ENCODE assay signal across 8 cellular contexts in the genomic region with DNA sequence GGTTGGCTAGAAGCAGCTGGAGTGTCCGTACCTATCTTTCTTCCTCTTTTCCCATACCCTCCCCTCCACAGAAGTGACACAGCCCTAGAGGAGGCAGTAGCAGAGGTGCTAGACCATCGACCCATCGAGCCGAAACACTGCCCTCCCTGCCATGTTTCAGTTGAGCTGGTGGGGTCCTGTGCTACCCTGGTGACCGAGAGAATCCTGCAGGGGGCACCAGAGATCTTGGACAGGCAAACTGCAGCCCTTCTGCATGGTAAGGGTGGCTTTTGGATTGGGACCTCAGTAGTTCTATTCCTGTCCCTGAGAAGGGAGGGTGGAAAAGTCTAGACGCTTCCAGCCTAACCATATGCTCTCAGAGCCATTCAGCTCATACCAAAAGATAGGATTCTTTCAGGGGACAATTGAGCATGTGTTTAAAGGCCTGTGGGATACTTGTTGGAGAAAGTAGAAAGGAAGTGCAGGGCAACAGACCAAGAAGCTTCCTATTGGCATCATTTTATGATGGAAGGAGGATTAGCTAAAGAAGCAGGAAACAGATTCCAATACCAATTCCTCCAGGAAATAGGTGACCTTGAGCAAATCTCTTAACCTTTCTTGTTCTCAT. TPM values are rescaled to one million over a fixed set of nuclear protein-coding genes. Genes with fewer than 3 reads are reported as not detected.
DNase-seq lines count a peak whose midpoint lies in the region; ATAC-seq and TF ChIP-seq lines count a peak whose summit lies in the region.

No MANE protein-coding gene starts in this region.

- H3K27ac Mint-ChIP-seq in natural killer cell treated with Interleukin-12 subunit alpha and Interleukin-12 subunit beta and Interleukin-15 and Interleukin-18, amount 100 ng/mL, for 72 hours: no peak overlapping the region

- peak; percentile 92 for ATAC-seq in natural killer cell treated with Interleukin-12 subunit alpha and Interleukin-12 subunit beta and Interleukin-15 and Interleukin-18, amount 100 ng/mL, for 72 hours
- no peak for ATAC-seq in GM18502 (IDR thresholded peaks at IDR 0.05; ENCODE audit: poor library complexity, unreplicated experiment)

- H3K4me2 ChIP-seq in OCI-LY7 (ENCODE audit: low read length): no peak overlapping the region

- POLR2A ChIA-PET in OCI-LY7 (lab: Charles Lee): interaction anchor here (0.5 to 1.2 kb wide), 2 partner anchors 49 to 55 kb away, joined by 3 read pairs; no protein-coding TSS in a partner anchor

- H3K9me3 ChIP-seq in OCI-LY7 (ENCODE audit: low read length): no peaks in the 10 kb centered on the region

- H3K4me1 Mint-ChIP-seq in natural killer cell treated with Interleukin-12 subunit alpha and Interleukin-12 subunit beta and Interleukin-15 and Interleukin-18, amount 100 ng/mL, for 72 hours (ENCODE audit: low read depth in 2 of 2): peaks cover 5% of the 10 kb centered on the region in 2 donors

- H2AFZ ChIP-seq in OCI-LY7 (ENCODE audit: low read length): no peak overlapping the region

- intact Hi-C loops in OCI-LY7 (cut with micrococcal nuclease; ENCODE audit: unreplicated experiment): loop anchor here (1.0 kb wide), 2 partner anchors 48 to 132 kb away; partner anchors contain the start of gene TNFAIP8L2

- H3K9me2 ChIP-seq in OCI-LY7 (ENCODE audit: insufficient read depth, low read length): no peaks in the 10 kb centered on the region

- H3K9me3 Mint-ChIP-seq in natural killer cell treated with Interleukin-12 subunit alpha and Interleukin-12 subunit beta and Interleukin-15 and Interleukin-18, amount 100 ng/mL, for 72 hours: no peaks in the 10 kb centered on the region

- H3K27me3 Mint-ChIP-seq in natural killer cell treated with Interleukin-12 subunit alpha and Interleukin-12 subunit beta and Interleukin-15 and Interleukin-18, amount 100 ng/mL, for 72 hours: no peaks in the 10 kb centered on the region

- peak; percentile 87 for TF ChIP-seq CTCF in OCI-LY7 (conservative IDR thresholded peaks at IDR 0.05; ENCODE audit: low read length)

- H3K4me1 ChIP-seq in OCI-LY7 (ENCODE audit: insufficient read depth, low read length, poor library complexity, severe bottlenecking): no peaks in the 10 kb centered on the region

- H3K4me3 Mint-ChIP-seq in natural killer cell treated with Interleukin-12 subunit alpha and Interleukin-12 subunit beta and Interleukin-15 and Interleukin-18, amount 100 ng/mL, for 72 hours: no peak overlapping the region

- H3K27ac ChIP-seq in OCI-LY7 (ENCODE audit: low read depth, low read length, poor library complexity, severe bottlenecking): no peak overlapping the region

- H3K4me3 ChIP-seq in OCI-LY7 (ENCODE audit: low read depth, low read length, poor library complexity, severe bottlenecking): no peak overlapping the region

- peaks cover 48% of the 10 kb centered on the region for H3K36me3 ChIP-seq in OCI-LY7 (ENCODE audit: insufficient read depth, low read length)

- H3K79me2 ChIP-seq in OCI-LY7 (ENCODE audit: insufficient read depth, low read depth, low read length): no peaks in the 10 kb centered on the region

- no peaks in the 10 kb centered on the region for H4K20me1 ChIP-seq in OCI-LY7 (ENCODE audit: insufficient read depth, low read length)

- CTCF ChIA-PET in OCI-LY7 (lab: Charles Lee; ENCODE audit: unreplicated experiment): interaction anchor here (0.6 kb wide), 1 partner anchor 66 kb away, joined by 3 read pairs; no protein-coding TSS in a partner anchor

- BruUV-seq in OCI-LY7 (replicated peaks; lab: Mats Ljungman, UMichigan): no TSS peak

- peaks cover 9% of the 10 kb centered on the region for H3K36me3 Mint-ChIP-seq in natural killer cell treated with Interleukin-12 subunit alpha and Interleukin-12 subunit beta and Interleukin-15 and Interleukin-18, amount 100 ng/mL, for 72 hours

- peak; percentile 71 for DNase-seq in COR-L47 (lab: John Stamatoyannopoulos, UW)
- DNase-seq in HT-29 (ENCODE audit: low spot score): peak; percentile 72
- peak; percentile 67 for DNase-seq in OCI-LY7 (ENCODE audit: low spot score)
- peak; percentile 86 for DNase-seq in activated T-cell treated with anti-CD3 and anti-CD28 coated beads, Interleukin-2, amount 50 U/mL, for 1 hour
- peak; percentile 42 for DNase-seq in fibroblast of gingiva (ENCODE audit: low read depth)
- DNase-seq in natural killer cell treated with Interleukin-12 subunit alpha and Interleukin-12 subunit beta and Interleukin-15 and Interleukin-18, amount 100 ng/mL, for 72 hours (ENCODE audit: low spot score): peak; percentile 88
- peak; percentile 69 to 89 (median 80) for DNase-seq in stimulated activated naive CD4-positive, alpha-beta T cell (lab: John Stamatoyannopoulos, UW)

RNA-seq across cellular contexts. Expression of gene BNIPL, which starts 11.7 kb away (rescaled TPM):
- 0.18 and 0.28 TPM in 2 replicates for total RNA-seq in HT-29 (2014; rRNA removed; shearing (Covaris generic))
- 1.6 and 2.1 TPM in 2 replicates for total RNA-seq in OCI-LY7 (2014; rRNA removed; shearing (Covaris generic))
- 0.74 and 3.2 TPM in 2 replicates for total RNA-seq in OCI-LY7 (2022)
- total RNA-seq in natural killer cell treated with Interleukin-12 subunit alpha and Interleukin-12 subunit beta and Interleukin-15 and Interleukin-18, amount 100 ng/mL, for 72 hours: 1 to 10 TPM; 1.4 to 3.8 TPM

RNA-seq across cellular contexts. Expression of gene PRUNE1, which starts 16.4 kb away (rescaled TPM):
- total RNA-seq in HT-29 (2014; rRNA removed; shearing (Covaris generic)): 9.3 and 15.4 TPM in 2 replicates
- 15.4 and 18.8 TPM in 2 replicates for total RNA-seq in OCI-LY7 (2014; rRNA removed; shearing (Covaris generic))
- total RNA-seq in OCI-LY7 (2022): 20.4 and 20.8 TPM in 2 replicates
- 10 to 100 TPM; 12.7 to 13.1 TPM for total RNA-seq in natural killer cell treated with Interleukin-12 subunit alpha and Interleukin-12 subunit beta and Interleukin-15 and Interleukin-18, amount 100 ng/mL, for 72 hours

RNA-seq across cellular contexts. Expression of gene MINDY1, which starts 17.9 kb away (rescaled TPM):
- 19.5 and 19.8 TPM in 2 replicates for total RNA-seq in HT-29 (2014; rRNA removed; shearing (Covaris generic))
- total RNA-seq in OCI-LY7 (2014; rRNA removed; shearing (Covaris generic)): 3.8 and 8.5 TPM in 2 replicates
- total RNA-seq in OCI-LY7 (2022): 10.2 and 13.8 TPM in 2 replicates
- total RNA-seq in natural killer cell treated with Interleukin-12 subunit alpha and Interleukin-12 subunit beta and Interleukin-15 and Interleukin-18, amount 100 ng/mL, for 72 hours: 10 to 100 TPM; 17.1 to 39.0 TPM

RNA-seq across cellular contexts. Expression of gene C1orf56, which starts 22.9 kb away (rescaled TPM):
- total RNA-seq in HT-29 (2014; rRNA removed; shearing (Covaris generic)): 2.4 and 3.1 TPM in 2 replicates
- 0.54 TPM in 1 of 2 replicates, not detected in the other for total RNA-seq in OCI-LY7 (2014; rRNA removed; shearing (Covaris generic))
- 0.25 TPM in 1 of 2 replicates, not detected in the other for total RNA-seq in OCI-LY7 (2022)
- 1 to 10 TPM in 1 of 2 donors, under 1 TPM in 1; 0.95 to 1.1 TPM for total RNA-seq in natural killer cell treated with Interleukin-12 subunit alpha and Interleukin-12 subunit beta and Interleukin-15 and Interleukin-18, amount 100 ng/mL, for 72 hours

RNA-seq across cellular contexts. Expression of gene CDC42SE1, which starts 34.8 kb away (rescaled TPM):
- 35.2 and 35.7 TPM in 2 replicates for total RNA-seq in HT-29 (2014; rRNA removed; shearing (Covaris generic))
- 44.1 and 48.2 TPM in 2 replicates for total RNA-seq in OCI-LY7 (2014; rRNA removed; shearing (Covaris generic))
- total RNA-seq in OCI-LY7 (2022): 59.5 and 63.3 TPM in 2 replicates
- total RNA-seq in natural killer cell treated with Interleukin-12 subunit alpha and Interleukin-12 subunit beta and Interleukin-15 and Interleukin-18, amount 100 ng/mL, for 72 hours: 100 to 1,000 TPM; 213 to 481 TPM
